ENCODE assay signal across 15 cellular contexts in genomic region chr5:149405550-149406202, GRCh38. TPM values are rescaled to one million over a fixed set of nuclear protein-coding genes. Genes with fewer than 3 reads are reported as not detected.
DNase-seq lines count a peak whose midpoint lies in the region; ATAC-seq and TF ChIP-seq lines count a peak whose summit lies in the region.
"Had no signal": no experiment of that assay in that cellular context is flagged by ENCODE, and none has a peak within 500 bp of the region (broad histone marks: within the 10 kb centered on the region; RNA-seq: fewer than 3 reads in every experiment).

No MANE protein-coding gene starts in this region.

- H3K4me3 ChIP-seq in heart right ventricle, result peak overlapping the region in 2 of 10 donors; percentile 17 to 26
- no peak overlapping the region for H3K4me3 ChIP-seq in ovary
- H3K4me3 ChIP-seq in urinary bladder (ENCODE audit: low read depth, low read length), result no peak overlapping the region

- WGBS in heart right ventricle, 2 donors, result 73 to 81% methylated on average over 16 of the region's 16 CpGs
- 62 to 75% (median 69%) methylated on average over 15 to 16 of the region's 16 CpGs for WGBS in ovary, 3 donors
- 67% methylated on average over 16 of the region's 16 CpGs for WGBS in urinary bladder

- no peaks in the 10 kb centered on the region for H3K4me1 Mint-ChIP-seq in activated naive CD4-positive, alpha-beta T cell treated with anti-CD3 and anti-CD28 coated beads, Interleukin-2, amount 50 U/mL, for 24 hours

- H3K27ac ChIP-seq in heart right ventricle (peak overlapping the region in 9 of 10 donors; percentile 40 to 80 (median 70)), ovary (peak overlapping the region; percentile 75 to 76), urinary bladder (ENCODE audit: low read depth) (peak overlapping the region; percentile 65)

- H3K9me3 ChIP-seq in heart right ventricle, result no peaks in the 10 kb centered on the region
- H3K9me3 ChIP-seq in ovary, result no peaks in the 10 kb centered on the region

- peak in 4 of 8 donors; percentile 2 to 18 (median 10) for ATAC-seq in heart right ventricle

- H3K4me3 Mint-ChIP-seq in activated naive CD4-positive, alpha-beta T cell treated with anti-CD3 and anti-CD28 coated beads, Interleukin-2, amount 50 U/mL, for 24 hours, result no peak overlapping the region

- no peaks in the 10 kb centered on the region for H3K36me3 Mint-ChIP-seq in activated naive CD4-positive, alpha-beta T cell treated with anti-CD3 and anti-CD28 coated beads, Interleukin-2, amount 50 U/mL, for 24 hours

- H3K36me3 ChIP-seq in heart right ventricle, result peaks cover 0 to 23% (median 0%) of the 10 kb centered on the region in 9 donors
- no peaks in the 10 kb centered on the region for H3K36me3 ChIP-seq in ovary
- no peaks in the 10 kb centered on the region for H3K36me3 ChIP-seq in urinary bladder (ENCODE audit: insufficient read depth)

- H3K27me3 Mint-ChIP-seq in activated naive CD4-positive, alpha-beta T cell treated with anti-CD3 and anti-CD28 coated beads, Interleukin-2, amount 50 U/mL, for 24 hours, result no peaks in the 10 kb centered on the region

- H3K4me1 ChIP-seq in heart right ventricle, result peaks cover 0 to 35% (median 11%) of the 10 kb centered on the region in 9 donors
- H3K4me1 ChIP-seq in ovary (ENCODE audit: insufficient read depth), result peaks cover 21% of the 10 kb centered on the region
- no peaks in the 10 kb centered on the region for H3K4me1 ChIP-seq in urinary bladder (ENCODE audit: insufficient read depth)

- TF ChIP-seq POLR2A in ovary (IDR thresholded peaks at IDR 0.05), result no peak

- H3K27me3 ChIP-seq in heart right ventricle (no peaks in the 10 kb centered on the region), ovary (no peaks in the 10 kb centered on the region)

- intact Hi-C loops in heart right ventricle (cut with DNase I), result no loop called here
- intact Hi-C loops in ovary (cut with DNase I), result loop anchor here in 1 of 4 donors (2.0 kb wide), 1 partner anchor 19 kb away; no protein-coding TSS in a partner anchor

- peak overlapping the region; percentile 15 for H3K27ac Mint-ChIP-seq in activated naive CD4-positive, alpha-beta T cell treated with anti-CD3 and anti-CD28 coated beads, Interleukin-2, amount 50 U/mL, for 24 hours

- H3K9me3 Mint-ChIP-seq in activated naive CD4-positive, alpha-beta T cell treated with anti-CD3 and anti-CD28 coated beads, Interleukin-2, amount 50 U/mL, for 24 hours, result no peaks in the 10 kb centered on the region

- TF ChIP-seq CTCF in heart right ventricle (IDR thresholded peaks at IDR 0.05) (no peak), ovary (IDR thresholded peaks at IDR 0.05) (no peak)

- no peak for TF ChIP-seq EP300 in ovary (IDR thresholded peaks at IDR 0.05)

- no peak for DNase-seq in activated naive CD4-positive, alpha-beta T cell treated with anti-CD3 and anti-CD28 coated beads, Interleukin-2, amount 50 U/mL, for 16 hours
- no peak for DNase-seq in heart right ventricle
- DNase-seq in ovary, result peak in 2 of 5 donors; percentile 43 to 58
- no peak for DNase-seq in NCI-H146 (lab: John Stamatoyannopoulos, UW)
- no peak for DNase-seq in activated CD4-positive, CD25-positive, alpha-beta regulatory T cell treated with anti-CD3 and anti-CD28 coated beads, Interleukin-2, amount 50 U/mL, for 72 hours
- DNase-seq in GOT3 (lab: John Stamatoyannopoulos, UW), result no peak
- DNase-seq: 8988T; activated CD4-positive, alpha-beta T cell treated with anti-CD3 and anti-CD28 coated beads, Interleukin-2, amount 50 U/mL, for 4 hours; DMS53; NCI-H69 had no signal

RNA-seq across cellular contexts. Expression of gene IL17B, which starts 26.6 kb away (rescaled TPM):
- under 1 TPM in 2 of 10 donors, not detected in 8; 0.44 to 0.83 TPM for total RNA-seq in heart right ventricle
- under 1 TPM in 1 of 2 donors, not detected in 1; 0.57 TPM for polyA plus RNA-seq in heart right ventricle
- under 1 TPM in 2 of 7 donors, not detected in 5; 0.47 to 0.54 TPM for total RNA-seq in ovary
- 1 to 10 TPM in 1 of 2 donors, not detected in 1; 1.7 TPM for polyA plus RNA-seq in ovary
- total RNA-seq in urinary bladder, result 8.9 TPM
- 3.7 TPM for polyA plus RNA-seq in urinary bladder
- total RNA-seq: glomerular endothelial cell, HT1080, mesenteric fat pad had no signal

RNA-seq across cellular contexts. Expression of gene PCYOX1L, which starts 47.8 kb away (rescaled TPM):
- total RNA-seq in heart right ventricle, result 1 to 10 TPM; 2.6 to 5.5 (median 4.0) TPM
- polyA plus RNA-seq in heart right ventricle, result 1 to 10 TPM; 4.5 to 6.2 TPM
- total RNA-seq in ovary, result 10 to 100 TPM in 2 of 7 donors, 1 to 10 TPM in 5; 5.8 to 11.5 (median 8.8) TPM
- 10 to 100 TPM in 1 of 2 donors, 1 to 10 TPM in 1; 7.1 to 15.2 TPM for polyA plus RNA-seq in ovary
- total RNA-seq in urinary bladder, result 8.1 TPM
- polyA plus RNA-seq in urinary bladder, result 7.8 TPM
